27 cellular contexts compared by ENCODE assay signal in the genomic region with DNA sequence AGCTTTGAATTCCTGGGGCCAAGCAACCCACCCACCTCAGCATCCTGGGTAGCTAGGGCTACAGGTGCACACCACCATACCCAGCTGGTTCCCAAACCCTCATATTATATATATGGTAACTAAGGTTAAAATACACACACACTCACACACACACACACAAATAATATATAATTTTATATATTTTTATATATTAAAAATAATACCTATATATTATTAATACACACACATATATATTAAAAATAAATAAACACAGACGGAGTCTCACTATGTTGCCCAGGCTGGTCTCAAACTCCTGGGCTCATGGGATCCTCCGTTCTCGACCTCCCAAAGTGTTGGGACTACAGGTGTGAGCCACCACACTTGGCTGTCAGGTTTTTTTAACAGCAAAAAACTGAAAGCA.
"Had no signal": no experiment of that assay in that cellular context is flagged by ENCODE, and none has a peak within 500 bp of the region (broad histone marks: within the 10 kb centered on the region; RNA-seq: fewer than 3 reads in every experiment).

No MANE protein-coding gene starts in this region.

- H3K9me3 Mint-ChIP-seq: naive thymus-derived CD8-positive, alpha-beta T cell; natural killer cell treated with Interleukin-12 subunit alpha and Interleukin-12 subunit beta and Interleukin-15 and Interleukin-18, amount 100 ng/mL, for 72 hours; neural progenitor cell; stimulated activated effector memory CD8-positive, alpha-beta T cell treated with anti-CD3 and anti-CD28 coated beads, Interleukin-12 subunit alpha, Interleukin-12 subunit beta, amount 100 ng/mL, for 72 hours; stimulated activated naive CD8-positive, alpha-beta T cell treated with anti-CD3 and anti-CD28 coated beads, Interleukin-15, amount 100 ng/mL, for 72 hours; type B pancreatic cell had no signal

- DNase-seq: naive thymus-derived CD8-positive, alpha-beta T cell; occipital lobe; ovary; posterior cingulate gyrus; psoas muscle; right cardiac atrium; right lobe of liver; sigmoid colon; small intestine; stimulated activated CD4-positive, alpha-beta T cell treated with anti-CD3 and anti-CD28 coated beads, Interleukin-15, amount 100 ng/mL, for 24 hours; stimulated activated CD4-positive, alpha-beta T cell treated with anti-CD3 and anti-CD28 coated beads, Interleukin-2, amount 100 ng/mL, for 24 hours; stimulated activated CD4-positive, alpha-beta T cell treated with anti-CD3 and anti-CD28 coated beads, Interleukin-2, amount 100 ng/mL, for 48 hours; stimulated activated CD4-positive, alpha-beta T cell treated with anti-CD3 and anti-CD28 coated beads, Interleukin-4, amount 100 ng/mL, for 24 hours; stimulated activated naive CD4-positive, alpha-beta T cell; stimulated activated naive CD8-positive, alpha-beta T cell treated with anti-CD3 and anti-CD28 coated beads, Interleukin-15, amount 100 ng/mL, for 72 hours; stimulated activated naive CD8-positive, alpha-beta T cell treated with anti-CD3 and anti-CD28 coated beads, Interleukin-15, Interleukin-2, amounts not matched to agents 100 U/mL and 50 U/mL, for 24 hours; substantia nigra; testis; tibial artery; transverse colon; upper lobe of right lung; uterus had no signal

- H3K27me3 Mint-ChIP-seq: naive thymus-derived CD8-positive, alpha-beta T cell; natural killer cell treated with Interleukin-12 subunit alpha and Interleukin-12 subunit beta and Interleukin-15 and Interleukin-18, amount 100 ng/mL, for 72 hours; progenitor cell of endocrine pancreas; stimulated activated naive CD8-positive, alpha-beta T cell treated with anti-CD3 and anti-CD28 coated beads, Interleukin-15, amount 100 ng/mL, for 72 hours; type B pancreatic cell had no signal

- H3K27ac Mint-ChIP-seq: natural killer cell treated with Interleukin-12 subunit alpha and Interleukin-12 subunit beta and Interleukin-15 and Interleukin-18, amount 100 ng/mL, for 72 hours; neural progenitor cell; progenitor cell of endocrine pancreas; stimulated activated effector memory CD8-positive, alpha-beta T cell treated with anti-CD3 and anti-CD28 coated beads, Interleukin-12 subunit alpha, Interleukin-12 subunit beta, amount 100 ng/mL, for 72 hours; stimulated activated naive CD8-positive, alpha-beta T cell treated with anti-CD3 and anti-CD28 coated beads, Interleukin-15, amount 100 ng/mL, for 72 hours; type B pancreatic cell had no signal

- ATAC-seq: naive thymus-derived CD8-positive, alpha-beta T cell; natural killer cell treated with Interleukin-12 subunit alpha and Interleukin-12 subunit beta and Interleukin-15 and Interleukin-18, amount 100 ng/mL, for 72 hours; psoas muscle; right cardiac atrium; right lobe of liver; stimulated activated effector memory CD8-positive, alpha-beta T cell treated with anti-CD3 and anti-CD28 coated beads, Interleukin-12 subunit alpha, Interleukin-12 subunit beta, amount 100 ng/mL, for 72 hours; stimulated activated naive CD8-positive, alpha-beta T cell treated with anti-CD3 and anti-CD28 coated beads, Interleukin-15, amount 100 ng/mL, for 72 hours; stimulated activated naive CD8-positive, alpha-beta T cell treated with anti-CD3 and anti-CD28 coated beads, Interleukin-15, Interleukin-2, amounts not matched to agents 100 U/mL and 50 U/mL, for 24 hours; upper lobe of right lung had no signal

- H3K4me3 Mint-ChIP-seq: naive thymus-derived CD8-positive, alpha-beta T cell; natural killer cell treated with Interleukin-12 subunit alpha and Interleukin-12 subunit beta and Interleukin-15 and Interleukin-18, amount 100 ng/mL, for 72 hours; neural progenitor cell; stimulated activated effector memory CD8-positive, alpha-beta T cell treated with anti-CD3 and anti-CD28 coated beads, Interleukin-12 subunit alpha, Interleukin-12 subunit beta, amount 100 ng/mL, for 72 hours; stimulated activated naive CD8-positive, alpha-beta T cell treated with anti-CD3 and anti-CD28 coated beads, Interleukin-15, amount 100 ng/mL, for 72 hours; type B pancreatic cell had no signal
